ENCODE assay signal across 8 cellular contexts in genomic region chr15:85792872-85793621, GRCh38. TPM values are rescaled to one million over a fixed set of nuclear protein-coding genes. Genes with fewer than 3 reads are reported as not detected.
DNase-seq lines count a peak whose midpoint lies in the region; ATAC-seq and TF ChIP-seq lines count a peak whose summit lies in the region.

No MANE protein-coding gene starts in this region.

- no peaks in the 10 kb centered on the region for H3K27me3 ChIP-seq in GM23248 (replicated peaks; ENCODE audit: insufficient read depth)
- no peaks in the 10 kb centered on the region for H3K27me3 ChIP-seq in left ventricle myocardium inferior (ENCODE audit: low read depth)

- H3K4me3 ChIP-seq in GM23248, result peak overlapping the region; percentile 90
- H3K4me3 ChIP-seq in left ventricle myocardium inferior, result peak overlapping the region; percentile 91

- peaks cover 40% of the 10 kb centered on the region for H3K79me2 ChIP-seq in GM23248 (ENCODE audit: insufficient read depth)

- H3K9me3 ChIP-seq in GM23248 (ENCODE audit: low read depth), result no peaks in the 10 kb centered on the region
- H3K9me3 ChIP-seq in left ventricle myocardium inferior (replicated peaks), result no peaks in the 10 kb centered on the region

- ATAC-seq in HG02623 (IDR thresholded peaks at IDR 0.05; ENCODE audit: unreplicated experiment), result no peak
- no peak for ATAC-seq in GM21381 (IDR thresholded peaks at IDR 0.05; ENCODE audit: unreplicated experiment)

- intact Hi-C loops in left ventricle myocardium inferior (cut with micrococcal nuclease), result no loop called here

- TF ChIP-seq CTCF in left ventricle myocardium inferior (IDR thresholded peaks at IDR 0.05; ENCODE audit: borderline replicate concordance), result no peak
- TF ChIP-seq CTCF in GM20000 (IDR thresholded peaks at IDR 0.05; ENCODE audit: extremely low read depth, missing control alignments), result no peak

- in situ Hi-C loops in GM23248 (cut with MboI), result no loop called here

- no peaks in the 10 kb centered on the region for H3F3A ChIP-seq in GM23248 (ENCODE audit: insufficient read depth)

- H3K36me3 ChIP-seq in GM23248 (ENCODE audit: low read depth) (no peaks in the 10 kb centered on the region), left ventricle myocardium inferior (no peaks in the 10 kb centered on the region)

- peak overlapping the region; percentile 84; the same call in 1 of the 2 replicates for H2AFZ ChIP-seq in GM23248

- no peaks in the 10 kb centered on the region for H3K9me2 ChIP-seq in GM23248 (ENCODE audit: insufficient read depth)

- peak overlapping the region; percentile 85; the same call in 1 of the 2 replicates for H3K9ac ChIP-seq in GM23248

- 74 to 77% methylated on average over 12 to 14 of the region's 14 CpGs for WGBS in GM23248 (ENCODE audit: low coverage in 1 of 2, low lambda C conversion rate in 2 of 2, missing lambda C conversion rate in 2 of 2), 2 experiments

- H3K4me2 ChIP-seq in GM23248 (ENCODE audit: unreplicated experiment), result peak overlapping the region; percentile 79

- DNase-seq in GM23248, result peak; percentile 36
- DNase-seq in activated CD4-positive, alpha-beta T cell treated with anti-CD3 and anti-CD28 coated beads, Interleukin-2, amount 50 U/mL, for 4 hours, result peak; percentile 34 to 42
- DNase-seq in left ventricle myocardium inferior, result no peak
- DNase-seq in stimulated activated CD4-positive, alpha-beta T cell treated with anti-CD3 and anti-CD28 coated beads, Interleukin-2, amount 100 ng/mL, for 24 hours, result peak; percentile 42 to 44
- DNase-seq in amniotic stem cell (lab: John Stamatoyannopoulos, UW), result no peak
- DNase-seq in GM20000 (ENCODE audit: low spot score), result no peak

- H3K4me1 ChIP-seq in GM23248 (ENCODE audit: insufficient read depth) (peaks cover 10% of the 10 kb centered on the region), left ventricle myocardium inferior (peaks cover 32% of the 10 kb centered on the region)

- H4K20me1 ChIP-seq in GM23248 (ENCODE audit: insufficient read depth), result no peaks in the 10 kb centered on the region

- H3K27ac ChIP-seq in GM23248 (no peak overlapping the region), left ventricle myocardium inferior (replicated peaks) (no peak overlapping the region)

RNA-seq across cellular contexts. Expression of gene KLHL25, which starts 1.7 kb away (rescaled TPM):
- 2.5 and 7.1 TPM in 2 replicates for total RNA-seq in GM23248 (2014; rRNA removed; shearing (Covaris generic))
- 0.95 and 2.0 TPM in 2 replicates for polyA plus RNA-seq in GM23248 (2016; fragmentation: Nextera tagmentation; extraction: Ambion mirVana)
- 4.0 TPM for total RNA-seq in left ventricle myocardium inferior

Comparison
In these comparisons a context has a peak if more than half of its experiments do, and no peak if none do; other contexts are left out.
1. DNase-seq: peak in GM23248 (single experiment), activated CD4-positive, alpha-beta T cell treated with anti-CD3 and anti-CD28 coated beads, Interleukin-2, amount 50 U/mL, for 4 hours (2 of 2) and stimulated activated CD4-positive, alpha-beta T cell treated with anti-CD3 and anti-CD28 coated beads, Interleukin-2, amount 100 ng/mL, for 24 hours (2 of 2); none in left ventricle myocardium inferior (single experiment), amniotic stem cell (single experiment) and GM20000 (single experiment).